Comparison of ENCODE assay signal across 11 cellular contexts in the genomic region with DNA sequence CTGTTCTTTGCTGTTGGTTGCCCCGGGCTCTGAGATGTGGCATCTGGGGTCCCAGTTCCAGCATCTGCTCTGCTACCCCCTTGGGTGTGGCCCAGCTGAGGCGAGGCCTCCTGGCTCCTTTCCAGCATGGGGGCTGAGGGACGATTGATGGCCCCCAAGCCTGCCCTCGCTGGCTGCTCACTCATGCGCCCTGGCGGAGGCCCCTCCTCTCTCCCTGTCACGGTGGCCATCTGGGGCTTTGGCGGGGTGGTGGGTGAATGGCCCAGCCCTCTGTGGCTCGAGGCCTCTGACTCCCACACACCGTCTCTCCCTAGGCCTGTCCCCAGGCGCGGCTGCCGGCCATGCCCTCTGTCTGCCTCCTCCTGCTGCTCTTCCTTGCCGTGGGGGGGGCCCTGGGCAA. TPM values are rescaled to one million over a fixed set of nuclear protein-coding genes. Genes with fewer than 3 reads are reported as not detected.
DNase-seq lines count a peak whose midpoint lies in the region; ATAC-seq and TF ChIP-seq lines count a peak whose summit lies in the region.
"Had no signal": no experiment of that assay in that cellular context is flagged by ENCODE, and none has a peak within 500 bp of the region (broad histone marks: within the 10 kb centered on the region; RNA-seq: fewer than 3 reads in every experiment).

No MANE protein-coding gene starts in this region.

- peak overlapping the region; percentile 86 to 95 (median 91) for H3K4me3 Mint-ChIP-seq in nephron

- in situ Hi-C loops in mammary epithelial cell (cut with MboI; ENCODE audit: low sequenced_read_pairs in 2 of 2): no loop called here

- no peak overlapping the region for H2AFZ ChIP-seq in mammary epithelial cell (ENCODE audit: low read depth, low read length)

- H3K4me3 ChIP-seq in BLaER1: peak overlapping the region; percentile 79
- peak overlapping the region in 2 of 3 experiments; percentile 75 to 77 for H3K4me3 ChIP-seq in mammary epithelial cell (replicated peaks in 1 of 3; ENCODE audit: insufficient read depth in 1 of 3, low read depth in 2 of 3, low read length in 3 of 3)

- H3K79me2 ChIP-seq in mammary epithelial cell (ENCODE audit: insufficient read depth, low read length): peaks cover 36% of the 10 kb centered on the region

- H3K9me3 ChIP-seq in BLaER1: 0 out of 2 replicates have a peak, but pooled peaks cover 13% of the 10 kb centered on the region
- H3K9me3 ChIP-seq in mammary epithelial cell (replicated peaks; ENCODE audit: insufficient read depth, low read length): no peaks in the 10 kb centered on the region

- H3K4me1 ChIP-seq in BLaER1 (peaks cover 16% of the 10 kb centered on the region), mammary epithelial cell (ENCODE audit: insufficient read depth, low read length) (peaks cover 4% of the 10 kb centered on the region)

- intact Hi-C loops in mammary epithelial cell (cut with micrococcal nuclease): no loop called here

- dilution Hi-C loops in mammary epithelial cell (cut with HindIII; ENCODE audit: low sequenced_read_pairs): no loop called here

- peaks cover 5% of the 10 kb centered on the region for H3K4me1 Mint-ChIP-seq in nephron

- no peak for ATAC-seq in GM21447 (IDR thresholded peaks at IDR 0.05; ENCODE audit: unreplicated experiment)

- peaks cover 17% of the 10 kb centered on the region for H3K9me3 Mint-ChIP-seq in nephron

- DNase-seq in NCI-H2171 (lab: John Stamatoyannopoulos, UW) (peak; percentile 35), mammary epithelial cell (no peak), dedifferentiated amniotic fluid mesenchymal stem cell (ENCODE audit: extremely low spot score) (no peak), cerebellar nuclear complex (lab: John Stamatoyannopoulos, UW) (no peak), NCI-H345 (lab: John Stamatoyannopoulos, UW) (no peak)
- DNase-seq: amniotic stem cell, GF-D8, SIG-M5 had no signal

- peaks cover 46% of the 10 kb centered on the region for H3K36me3 ChIP-seq in BLaER1
- H3K36me3 ChIP-seq in mammary epithelial cell (ENCODE audit: insufficient read depth, low read length): no peaks in the 10 kb centered on the region

- H3K4me2 ChIP-seq in BLaER1 (peak overlapping the region; percentile 87), mammary epithelial cell (ENCODE audit: insufficient read depth, low read depth, low read length) (peak overlapping the region; percentile 74)

- peak overlapping the region; percentile 68 for H3K9ac ChIP-seq in BLaER1
- no peak overlapping the region for H3K9ac ChIP-seq in mammary epithelial cell (ENCODE audit: insufficient read depth, low read length)

- peaks cover 5% of the 10 kb centered on the region; the same call in 1 of the 2 replicates for H3K27me3 ChIP-seq in BLaER1
- H3K27me3 ChIP-seq in mammary epithelial cell (ENCODE audit: insufficient read depth, low read length): no peaks in the 10 kb centered on the region

- H3K36me3 Mint-ChIP-seq in nephron (ENCODE audit: low read depth): peaks cover 17% of the 10 kb centered on the region

- H3K27ac ChIP-seq in BLaER1 (0 out of 2 replicates have a peak overlapping the region, but pooled peaks have one; percentile 26), mammary epithelial cell (ENCODE audit: insufficient read depth, low read depth, low read length) (no peak overlapping the region)

- CTCF ChIA-PET in mammary epithelial cell (lab: Charles Lee; ENCODE audit: low non-redundant PET): no interaction called here

- no peaks in the 10 kb centered on the region for H3K27me3 Mint-ChIP-seq in nephron (ENCODE audit: low read depth)

- peak overlapping the region in 1 of 3 experiments; percentile 54 for H3K27ac Mint-ChIP-seq in nephron

- BruUV-seq in mammary epithelial cell (replicated peaks; lab: Mats Ljungman, UMichigan): no TSS peak

- peaks cover 58% of the 10 kb centered on the region for H4K20me1 ChIP-seq in BLaER1
- no peaks in the 10 kb centered on the region for H4K20me1 ChIP-seq in mammary epithelial cell (ENCODE audit: insufficient read depth, low read length)

- WGBS in mammary epithelial cell (ENCODE audit: low coverage, missing lambda C conversion rate): 74% methylated on average over 9 of the region's 14 CpGs

- TF ChIP-seq CTCF in mammary epithelial cell (conservative IDR thresholded peaks at IDR 0.05 in 1 of 2, IDR thresholded peaks at IDR 0.05 in 1 of 2; ENCODE audit: extremely low read depth in 1 of 2, insufficient read depth in 1 of 2, low read depth in 1 of 2, low read length in 2 of 2) (no peak), nephron (IDR thresholded peaks at IDR 0.05; ENCODE audit: unreplicated experiment in 3 of 3) (no peak)

RNA-seq across cellular contexts. Expression of a gene that starts 1.8 kb away (rescaled TPM):
- 10 to 100 TPM; 21.2 to 56.9 TPM for total RNA-seq in mammary epithelial cell
- polyA plus RNA-seq in mammary epithelial cell: 29.4 TPM
- 55.2 TPM for polyA minus RNA-seq in mammary epithelial cell

RNA-seq across cellular contexts. Expression of a gene that starts 15.9 kb away (rescaled TPM):
- total RNA-seq in mammary epithelial cell: 10 to 100 TPM; 15.8 to 50.7 TPM
- 42.7 TPM for polyA plus RNA-seq in mammary epithelial cell
- 24.8 TPM for polyA minus RNA-seq in mammary epithelial cell

RNA-seq across cellular contexts. Expression of a gene that starts 19.2 kb away (rescaled TPM):
- total RNA-seq in mammary epithelial cell: 1 to 10 TPM; 5.3 to 6.5 TPM
- 7.3 TPM for polyA plus RNA-seq in mammary epithelial cell
- not detected for polyA minus RNA-seq in mammary epithelial cell

RNA-seq across cellular contexts. Expression of a gene that starts 22.9 kb away (rescaled TPM):
- total RNA-seq in mammary epithelial cell: 100 to 1,000 TPM; 100 to 109 TPM
- polyA plus RNA-seq in mammary epithelial cell: 112 TPM
- polyA minus RNA-seq in mammary epithelial cell: 132 TPM

RNA-seq across cellular contexts. Expression of a gene that starts 26.6 kb away (rescaled TPM):
- 10 to 100 TPM; 30.5 to 33.2 TPM for total RNA-seq in mammary epithelial cell
- 36.6 TPM for polyA plus RNA-seq in mammary epithelial cell
- 21.6 TPM for polyA minus RNA-seq in mammary epithelial cell
